9 cellular contexts compared by ENCODE assay signal in the genomic region with DNA sequence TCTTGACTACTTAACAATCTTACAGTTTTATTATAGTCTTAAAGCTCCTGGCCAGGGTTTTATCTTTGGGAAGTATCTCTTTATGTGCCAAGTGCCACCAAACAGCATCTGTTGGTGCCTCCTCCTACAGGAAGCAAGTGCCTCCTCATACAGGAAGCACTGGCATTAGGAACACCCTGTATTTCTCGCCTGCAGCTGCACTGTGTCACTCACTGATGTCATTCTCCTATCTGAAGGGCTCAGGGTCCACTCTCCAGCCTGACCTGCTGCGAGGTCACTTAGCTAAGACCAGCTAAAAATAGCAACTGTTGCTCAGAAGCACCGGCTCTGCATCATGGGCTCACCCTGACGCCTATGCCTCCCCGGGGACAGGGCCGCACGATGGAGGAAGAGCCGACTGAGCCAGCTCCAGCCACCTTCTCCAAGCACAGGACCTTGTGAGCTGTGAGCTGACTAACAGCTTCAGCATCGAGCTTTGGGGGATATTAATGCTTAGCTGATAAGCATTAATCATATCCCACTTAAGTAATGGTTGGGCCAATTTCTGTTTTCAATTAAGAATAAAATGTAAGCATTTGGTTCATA.
DNase-seq lines count a peak whose midpoint lies in the region; ATAC-seq and TF ChIP-seq lines count a peak whose summit lies in the region.
"Had no signal": no experiment of that assay in that cellular context is flagged by ENCODE, and none has a peak within 500 bp of the region (broad histone marks: within the 10 kb centered on the region; RNA-seq: fewer than 3 reads in every experiment).

No MANE protein-coding gene starts in this region.

- no peaks in the 10 kb centered on the region for H3K9me3 Mint-ChIP-seq in nephron progenitor cell
- H3K9me3 Mint-ChIP-seq in activated T-cell treated with anti-CD3 and anti-CD28 coated beads, Interleukin-2, amount 50 U/mL, for 72 hours = no peaks in the 10 kb centered on the region

- DNase-seq in EL (peak; percentile 66), glomerular endothelial cell (ENCODE audit: extremely low read depth, low read depth, low spot score) (peak; percentile 63), retinal pigment epithelial cell (ENCODE audit: low read depth) (peak; percentile 59), hypothalamus (lab: John Stamatoyannopoulos, UW) (no peak), nephron progenitor cell (no peak)
- no peak for DNase-seq in stimulated activated CD4-positive, alpha-beta T cell treated with anti-CD3 and anti-CD28 coated beads, Interleukin-4, amount 100 ng/mL, for 4 hours
- DNase-seq in activated T-cell treated with anti-CD3 and anti-CD28 coated beads, Interleukin-2, amount 50 U/mL, for 72 hours = no peak

- H3K27me3 Mint-ChIP-seq in nephron progenitor cell (ENCODE audit: low read depth, poor library complexity) = peaks cover 7% of the 10 kb centered on the region
- H3K27me3 Mint-ChIP-seq in activated T-cell treated with anti-CD3 and anti-CD28 coated beads, Interleukin-2, amount 50 U/mL, for 72 hours (ENCODE audit: low read depth) = peaks cover 11% of the 10 kb centered on the region

- no peak overlapping the region for H3K4me3 Mint-ChIP-seq in nephron progenitor cell
- H3K4me3 Mint-ChIP-seq in activated T-cell treated with anti-CD3 and anti-CD28 coated beads, Interleukin-2, amount 50 U/mL, for 72 hours = no peak overlapping the region

- no peak overlapping the region for H3K27ac Mint-ChIP-seq in nephron progenitor cell
- H3K27ac Mint-ChIP-seq in activated T-cell treated with anti-CD3 and anti-CD28 coated beads, Interleukin-2, amount 50 U/mL, for 72 hours = no peak overlapping the region

- TF ChIP-seq CTCF in retinal pigment epithelial cell (conservative IDR thresholded peaks at IDR 0.05; ENCODE audit: low read depth, low read length) (no peak), nephron progenitor cell (IDR thresholded peaks at IDR 0.05) (no peak)

- H3K4me3 ChIP-seq in retinal pigment epithelial cell (ENCODE audit: low read length) = no peak overlapping the region
- H3K4me3 ChIP-seq: breast epithelium had no signal

- peaks cover 46% of the 10 kb centered on the region for H3K4me1 Mint-ChIP-seq in nephron progenitor cell
- peaks cover 31% of the 10 kb centered on the region for H3K4me1 Mint-ChIP-seq in activated T-cell treated with anti-CD3 and anti-CD28 coated beads, Interleukin-2, amount 50 U/mL, for 72 hours (ENCODE audit: low read depth)

- no peaks in the 10 kb centered on the region for H3K36me3 Mint-ChIP-seq in nephron progenitor cell (ENCODE audit: low read depth)
- no peaks in the 10 kb centered on the region for H3K36me3 Mint-ChIP-seq in activated T-cell treated with anti-CD3 and anti-CD28 coated beads, Interleukin-2, amount 50 U/mL, for 72 hours (ENCODE audit: insufficient read depth in 2 of 2)

- peak; percentile 57 for ATAC-seq in SK-N-SH treated with all-trans-retinoic acid at 6 μM for 48 hours
- no peak for ATAC-seq in activated T-cell treated with anti-CD3 and anti-CD28 coated beads, Interleukin-2, amount 50 U/mL, for 72 hours (replicated peaks in 1 of 2)

TF ChIP-seq in SK-N-SH treated with all-trans-retinoic acid at 6 μM for 48 hours, 23 proteins besides CTCF, POLR2A, EP300 and RAD21:
- TF ChIP-seq ZFP30 (CRISPR knock-in tag; IDR thresholded peaks at IDR 0.05) = no peak
- TF ChIP-seq ZC3H10 (CRISPR knock-in tag; IDR thresholded peaks at IDR 0.05) = no peak
- TF ChIP-seq RARB (CRISPR knock-in tag; IDR thresholded peaks at IDR 0.05) = no peak
- TF ChIP-seq CSDC2 (CRISPR knock-in tag; IDR thresholded peaks at IDR 0.05) = no peak
- no peak for TF ChIP-seq TCF4 (CRISPR knock-in tag; IDR thresholded peaks at IDR 0.05; ENCODE audit: borderline replicate concordance)
- no peak for TF ChIP-seq GLIS3 (CRISPR knock-in tag; IDR thresholded peaks at IDR 0.05)

Comparison
In these comparisons a context has a peak if more than half of its experiments do, and no peak if none do; other contexts are left out.
1. DNase-seq: peak in EL (single experiment), glomerular endothelial cell (single experiment) and retinal pigment epithelial cell (single experiment); none in stimulated activated CD4-positive, alpha-beta T cell treated with anti-CD3 and anti-CD28 coated beads, Interleukin-4, amount 100 ng/mL, for 4 hours (0 of 2), hypothalamus (0 of 51), nephron progenitor cell (single experiment) and activated T-cell treated with anti-CD3 and anti-CD28 coated beads, Interleukin-2, amount 50 U/mL, for 72 hours (0 of 2).